Comparison of ENCODE assay signal across 8 cellular contexts in genomic region chr19:54190942-54191670, GRCh38. TPM values are rescaled to one million over a fixed set of nuclear protein-coding genes. Genes with fewer than 3 reads are reported as not detected.
DNase-seq lines count a peak whose midpoint lies in the region; ATAC-seq and TF ChIP-seq lines count a peak whose summit lies in the region.

Gene TSEN34 (plus strand): TSS chr19:54191308. CDS start chr19:54191365, 57 bp downstream.

- peak within 1 kb of the TSS; percentile 57 to 99 (median 91) for H3K4me3 ChIP-seq in dorsolateral prefrontal cortex
- H3K4me3 ChIP-seq in lower lobe of right lung: peak within 1 kb of the TSS; percentile 94

- peaks cover 36% of the 10 kb centered on the region for H3K36me3 ChIP-seq in lower lobe of right lung

- DNase-seq in AG09319 (ENCODE audit: extremely low read depth, low read depth) (peak; percentile 42), NCI-H2227 (lab: John Stamatoyannopoulos, UW; ENCODE audit: unreplicated experiment) (peak; percentile 99), dorsolateral prefrontal cortex (peak in 8 of 10 donors; percentile 58 to 90 (median 84)), lower lobe of right lung (peak; percentile 93)
- DNase-seq in stimulated activated CD4-positive, alpha-beta T cell treated with anti-CD3 and anti-CD28 coated beads, TNF-alpha, amount 100 ng/mL, for 24 hours (ENCODE audit: low read depth in 3 of 3): peak; percentile 69 to 86 (median 74)

- intact Hi-C loops in dorsolateral prefrontal cortex (cut with DNase I) (loop anchor here (1.0 kb wide), 1 partner anchor 9 kb away; the partner anchor contains the start of gene RPS9 (in 2 of the 2)), lower lobe of right lung (cut with DNase I) (no loop called here)

- H3K27ac ChIP-seq in dorsolateral prefrontal cortex: peak within 1 kb of the TSS; percentile 83 to 100 (median 99)
- peak within 1 kb of the TSS; percentile 92 for H3K27ac ChIP-seq in lower lobe of right lung

- TF ChIP-seq CTCF in AG09319 (IDR thresholded peaks at IDR 0.05; ENCODE audit: low read depth, low read length): no peak
- peak in 10 of 56 donors; percentile 3 to 51 (median 6) for TF ChIP-seq CTCF in dorsolateral prefrontal cortex (IDR thresholded peaks at IDR 0.05 in 54 of 56, conservative IDR thresholded peaks at IDR 0.05 in 2 of 56; ENCODE audit: low read depth in 1 of 56, partially characterized antibody in 56 of 56)
- no peak for TF ChIP-seq CTCF in lower lobe of right lung (IDR thresholded peaks at IDR 0.05)

- no peaks in the 10 kb centered on the region for H3K9me3 ChIP-seq in lower lobe of right lung

- H3K27me3 ChIP-seq in dorsolateral prefrontal cortex: no peaks in the 10 kb centered on the region
- no peaks in the 10 kb centered on the region for H3K27me3 ChIP-seq in lower lobe of right lung (ENCODE audit: low read depth)

- peaks cover 20% of the 10 kb centered on the region for H3K4me1 ChIP-seq in lower lobe of right lung

- ATAC-seq in GM18870 (IDR thresholded peaks at IDR 0.05; ENCODE audit: unreplicated experiment) (peak; percentile 14), HG03103 (IDR thresholded peaks at IDR 0.05; ENCODE audit: low read depth, unreplicated experiment) (peak; percentile 17), lower lobe of right lung (peak; percentile 67 to 68)
- ATAC-seq in activated CD4-positive, CD25-positive, alpha-beta regulatory T cell treated with anti-CD3 and anti-CD28 coated beads, Interleukin-2, amount 50 U/mL, for 24 hours: peak; percentile 16 to 25

RNA-seq across cellular contexts. Expression of gene TSEN34, which starts in this region (rescaled TPM):
- total RNA-seq in dorsolateral prefrontal cortex (10 to 100 TPM; 12.2 to 25.3 (median 17.5) TPM), lower lobe of right lung (33.8 TPM)

Comparison
In these comparisons a context has a peak if more than half of its experiments do, and no peak if none do; other contexts are left out.
1. Peak in every context shown above with its lines: DNase-seq, ATAC-seq, H3K4me3 ChIP-seq and H3K27ac ChIP-seq.
2. DNase-seq: peak in every context shown above with its lines; median percentile 99 in NCI-H2227; 93 in lower lobe of right lung; 84 in dorsolateral prefrontal cortex; 74 in stimulated activated CD4-positive, alpha-beta T cell treated with anti-CD3 and anti-CD28 coated beads, TNF-alpha, amount 100 ng/mL, for 24 hours; 42 in AG09319.
3. ATAC-seq: peak in every context shown above with its lines; median percentile 68 in lower lobe of right lung; 20 in activated CD4-positive, CD25-positive, alpha-beta regulatory T cell treated with anti-CD3 and anti-CD28 coated beads, Interleukin-2, amount 50 U/mL, for 24 hours; 17 in HG03103; 14 in GM18870.